In the genomic region with DNA sequence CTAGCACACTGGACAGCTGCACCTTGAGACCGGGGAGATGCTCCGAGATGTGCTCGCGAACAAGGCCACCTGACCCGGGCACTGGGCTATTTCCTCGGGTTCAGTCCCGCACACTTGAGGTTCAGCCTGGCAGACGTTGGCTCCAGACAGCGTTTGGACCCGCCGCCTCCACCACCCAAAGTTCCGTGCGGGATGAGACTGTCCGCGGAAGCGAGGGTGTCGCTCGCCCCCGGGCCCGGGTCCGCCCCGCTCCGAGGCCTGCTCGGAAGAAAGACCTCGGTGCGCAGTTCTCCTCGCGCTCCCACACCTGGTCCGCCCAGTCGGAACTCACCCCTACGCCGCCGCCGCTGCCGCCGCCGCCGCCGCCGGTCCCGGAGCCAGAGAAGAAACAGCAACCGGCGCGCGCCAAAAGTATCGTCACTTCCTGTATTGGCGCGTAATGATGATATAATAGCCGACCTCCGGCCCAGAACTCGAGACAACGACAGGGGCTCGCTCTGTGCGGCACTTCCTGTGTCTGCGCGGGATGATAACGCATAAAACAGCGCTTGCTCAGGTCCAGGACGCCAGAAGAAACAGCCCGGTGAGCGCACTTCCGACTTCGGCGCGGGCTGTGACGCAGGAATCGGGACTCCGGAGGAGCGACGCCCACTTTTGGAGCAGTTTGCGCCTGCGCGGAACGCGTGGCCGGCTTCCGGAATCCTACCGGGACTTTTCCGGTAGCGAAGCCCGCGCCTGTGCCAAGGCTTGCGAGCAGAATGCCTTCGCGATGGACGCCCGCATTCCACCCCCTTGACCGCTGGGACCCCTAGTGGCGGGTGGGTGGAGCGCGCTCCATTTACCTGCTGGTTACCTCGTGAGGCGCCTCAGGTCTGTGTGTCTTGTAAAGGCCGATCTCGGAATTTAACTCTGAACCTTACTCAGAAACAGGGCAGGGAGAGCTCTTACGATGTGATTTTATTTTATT, we compare ENCODE assay signal across 8 cellular contexts.
A peak's percentile ranks its signal among the peaks of the same experiment; 100 is the strongest.
DNase-seq lines count a peak whose midpoint lies in the region; ATAC-seq and TF ChIP-seq lines count a peak whose summit lies in the region.
"Not testable (repeated sequence)": the region's sequence is repeated elsewhere in the genome, so short reads cannot be mapped to it uniquely, and the experiment has no call there.

A gene (minus strand): TSS at position 422 of the 967 bp plus-strand sequence. CDS start 1,519 bp downstream, outside the sequence.

- ATAC-seq in GM19035 (IDR thresholded peaks at IDR 0.05; ENCODE audit: unreplicated experiment) = peak; percentile 78
- peak; percentile 84 for ATAC-seq in HG03354 (IDR thresholded peaks at IDR 0.05; ENCODE audit: poor library complexity, severe bottlenecking, unreplicated experiment)
- peak; percentile 98 for ATAC-seq in central memory CD8-positive, alpha-beta T cell (replicated peaks; ENCODE audit: extremely low read depth, poor library complexity, severe bottlenecking)

- peak within 1 kb of the TSS; percentile 97 for H3K27ac Mint-ChIP-seq in central memory CD8-positive, alpha-beta T cell (ENCODE audit: low read depth)

- not testable (repeated sequence) for H3K9me3 Mint-ChIP-seq in central memory CD8-positive, alpha-beta T cell

- not testable (repeated sequence) for H3K27me3 Mint-ChIP-seq in central memory CD8-positive, alpha-beta T cell

- DNase-seq in AG10803 (ENCODE audit: low read depth) = peak; percentile 92
- DNase-seq in NCI-H446 (lab: John Stamatoyannopoulos, UW) = peak; percentile 94 to 98
- DNase-seq in activated CD4-positive, CD25-positive, alpha-beta regulatory T cell treated with anti-CD3 and anti-CD28 coated beads, Interleukin-2, amount 50 U/mL, for 16 hours (ENCODE audit: low read depth, low spot score) = peak; percentile 100
- DNase-seq in central memory CD8-positive, alpha-beta T cell (ENCODE audit: low spot score in 2 of 2) = peak; percentile 88 to 96
- peak; percentile 96 for DNase-seq in islet precursor cell
- peak; percentile 89 to 99 (median 99) for DNase-seq in stimulated activated CD4-positive, alpha-beta T cell treated with anti-CD3 and anti-CD28 coated beads, Interleukin-12 subunit alpha, Interleukin-12 subunit beta, amount 100 ng/mL, for 48 hours (ENCODE audit: low read depth in 2 of 3, low spot score in 1 of 3)

- H3K4me3 Mint-ChIP-seq in central memory CD8-positive, alpha-beta T cell = peak within 1 kb of the TSS; percentile 94

- peak within 1 kb of the TSS; percentile 68 for H3K4me3 ChIP-seq in AG10803 (ENCODE audit: low read length)

- H3K4me1 Mint-ChIP-seq in central memory CD8-positive, alpha-beta T cell = not testable (repeated sequence)

- peaks cover 33% of the 10 kb centered on the region for H3K36me3 Mint-ChIP-seq in central memory CD8-positive, alpha-beta T cell (ENCODE audit: insufficient read depth)

- TF ChIP-seq CTCF in AG10803 (conservative IDR thresholded peaks at IDR 0.05; ENCODE audit: low read length) = not testable (repeated sequence)

Comparison
In these comparisons a context has a peak if more than half of its experiments do, and no peak if none do; other contexts are left out.
1. Peak in every context shown above with its lines: DNase-seq, ATAC-seq and H3K4me3 ChIP-seq.